ENCODE assay signal across 8 cellular contexts in the genomic region with DNA sequence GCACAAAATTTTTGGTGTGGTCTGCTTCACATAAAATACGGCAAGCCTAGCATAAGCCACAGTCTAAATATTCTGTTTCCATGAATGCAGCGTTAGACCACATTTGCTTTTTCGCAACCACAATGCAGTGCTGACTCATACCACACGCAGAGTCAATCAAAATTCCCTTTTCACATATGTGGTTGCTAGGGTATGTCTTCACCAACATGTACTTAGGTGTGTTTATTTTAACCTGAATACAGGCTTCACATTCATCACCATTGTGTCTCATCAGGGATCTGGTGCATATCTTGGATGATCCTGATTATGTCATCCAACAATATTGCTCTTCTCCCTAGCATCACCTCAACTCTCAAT.
DNase-seq lines count a peak whose midpoint lies in the region; ATAC-seq and TF ChIP-seq lines count a peak whose summit lies in the region.

No MANE protein-coding gene starts in this region.

- POLR2A ChIA-PET in activated naive CD8-positive, alpha-beta T cell treated with anti-CD3 and anti-CD28 coated beads, Interleukin-2, amount 10 ng/mL, durations not matched to agents 7 days and 5 days (lab: Charles Lee) = no interaction called here

- no peak overlapping the region for H3K27ac ChIP-seq in heart left ventricle
- no peak overlapping the region for H3K27ac ChIP-seq in right atrium auricular region

- H3K4me1 Mint-ChIP-seq in activated naive CD8-positive, alpha-beta T cell treated with anti-CD3 and anti-CD28 coated beads, Interleukin-2, amount 10 ng/mL, durations not matched to agents 7 days and 5 days = peaks cover 12% of the 10 kb centered on the region

- 87 to 98% (median 93%) methylated on average over 4 of the region's 4 CpGs for WGBS in heart left ventricle, 4 donors

- H3K36me3 Mint-ChIP-seq in activated naive CD8-positive, alpha-beta T cell treated with anti-CD3 and anti-CD28 coated beads, Interleukin-2, amount 10 ng/mL, durations not matched to agents 7 days and 5 days = no peaks in the 10 kb centered on the region

- H3K27me3 Mint-ChIP-seq in activated naive CD8-positive, alpha-beta T cell treated with anti-CD3 and anti-CD28 coated beads, Interleukin-2, amount 10 ng/mL, durations not matched to agents 7 days and 5 days = peaks cover 40% of the 10 kb centered on the region

- peak; percentile 84 for DNase-seq in NCI-H2107 (lab: John Stamatoyannopoulos, UW)
- DNase-seq in activated naive CD8-positive, alpha-beta T cell treated with anti-CD3 and anti-CD28 coated beads, Interleukin-2, amount 10 ng/mL, durations not matched to agents 7 days and 5 days = peak; percentile 35
- peak; percentile 35 for DNase-seq in stimulated activated CD4-positive, alpha-beta T cell treated with anti-CD3 and anti-CD28 coated beads, Interleukin-4, amount 100 ng/mL, for 24 hours
- DNase-seq in HAP-1 (ENCODE audit: low spot score in 2 of 2) = no peak
- DNase-seq in heart left ventricle = no peak
- DNase-seq in right atrium auricular region (ENCODE audit: low spot score) = no peak

- H3K4me1 ChIP-seq in HAP-1 (peaks cover 6% of the 10 kb centered on the region; the same call in 1 of the 2 replicates), heart left ventricle (peaks cover 0 to 43% (median 4%) of the 10 kb centered on the region in 12 donors), right atrium auricular region (no peaks in the 10 kb centered on the region)

- no peak for TF ChIP-seq POLR2A in heart left ventricle (IDR thresholded peaks at IDR 0.05)

- H3K9me3 ChIP-seq in HAP-1 (no peaks in the 10 kb centered on the region; the same call in 1 of the 2 replicates), heart left ventricle (no peaks in the 10 kb centered on the region), right atrium auricular region (no peaks in the 10 kb centered on the region)

- H3K9me3 Mint-ChIP-seq in activated naive CD8-positive, alpha-beta T cell treated with anti-CD3 and anti-CD28 coated beads, Interleukin-2, amount 10 ng/mL, durations not matched to agents 7 days and 5 days = no peaks in the 10 kb centered on the region

- in situ Hi-C loops in HAP-1 (cut with MboI; ENCODE audit: low sequenced_read_pairs) = no loop called here

- ATAC-seq in GM18499 (IDR thresholded peaks at IDR 0.05; ENCODE audit: insufficient read depth, unreplicated experiment) = peak; percentile 61
- peak; percentile 67 for ATAC-seq in HG02642 (IDR thresholded peaks at IDR 0.05; ENCODE audit: poor library complexity, unreplicated experiment)
- ATAC-seq in activated naive CD8-positive, alpha-beta T cell treated with anti-CD3 and anti-CD28 coated beads, Interleukin-2, amount 10 ng/mL, durations not matched to agents 7 days and 5 days (ENCODE audit: low read depth) = peak; percentile 77
- no peak for ATAC-seq in heart left ventricle

- H3K27ac Mint-ChIP-seq in activated naive CD8-positive, alpha-beta T cell treated with anti-CD3 and anti-CD28 coated beads, Interleukin-2, amount 10 ng/mL, durations not matched to agents 7 days and 5 days = no peak overlapping the region

- H3K4me3 ChIP-seq in HAP-1 (no peak overlapping the region), heart left ventricle (no peak overlapping the region), right atrium auricular region (no peak overlapping the region)

- peaks cover 2% of the 10 kb centered on the region; the same call in 1 of the 2 replicates for H3K27me3 ChIP-seq in HAP-1 (ENCODE audit: low read depth)
- H3K27me3 ChIP-seq in heart left ventricle = no peaks in the 10 kb centered on the region
- no peaks in the 10 kb centered on the region for H3K27me3 ChIP-seq in right atrium auricular region

- H3K36me3 ChIP-seq in HAP-1 (replicated peaks) (no peaks in the 10 kb centered on the region), heart left ventricle (no peaks in the 10 kb centered on the region), right atrium auricular region (no peaks in the 10 kb centered on the region)

- no peak overlapping the region for H3K4me3 Mint-ChIP-seq in activated naive CD8-positive, alpha-beta T cell treated with anti-CD3 and anti-CD28 coated beads, Interleukin-2, amount 10 ng/mL, durations not matched to agents 7 days and 5 days

- intact Hi-C loops in heart left ventricle (cut with DNase I) = no loop called here

- TF ChIP-seq CTCF in heart left ventricle (IDR thresholded peaks at IDR 0.05) (no peak), right atrium auricular region (IDR thresholded peaks at IDR 0.05) (no peak)

Comparison
In these comparisons a context has a peak if more than half of its experiments do, and no peak if none do; other contexts are left out.
1. ATAC-seq: peak in GM18499 (single experiment), HG02642 (single experiment) and activated naive CD8-positive, alpha-beta T cell treated with anti-CD3 and anti-CD28 coated beads, Interleukin-2, amount 10 ng/mL, durations not matched to agents 7 days and 5 days (single experiment); none in heart left ventricle (0 of 4).
2. DNase-seq: peak in NCI-H2107 (single experiment), activated naive CD8-positive, alpha-beta T cell treated with anti-CD3 and anti-CD28 coated beads, Interleukin-2, amount 10 ng/mL, durations not matched to agents 7 days and 5 days (single experiment) and stimulated activated CD4-positive, alpha-beta T cell treated with anti-CD3 and anti-CD28 coated beads, Interleukin-4, amount 100 ng/mL, for 24 hours (single experiment); none in HAP-1 (0 of 2), heart left ventricle (0 of 5) and right atrium auricular region (single experiment).